8 cellular contexts compared by ENCODE assay signal in the genomic region with DNA sequence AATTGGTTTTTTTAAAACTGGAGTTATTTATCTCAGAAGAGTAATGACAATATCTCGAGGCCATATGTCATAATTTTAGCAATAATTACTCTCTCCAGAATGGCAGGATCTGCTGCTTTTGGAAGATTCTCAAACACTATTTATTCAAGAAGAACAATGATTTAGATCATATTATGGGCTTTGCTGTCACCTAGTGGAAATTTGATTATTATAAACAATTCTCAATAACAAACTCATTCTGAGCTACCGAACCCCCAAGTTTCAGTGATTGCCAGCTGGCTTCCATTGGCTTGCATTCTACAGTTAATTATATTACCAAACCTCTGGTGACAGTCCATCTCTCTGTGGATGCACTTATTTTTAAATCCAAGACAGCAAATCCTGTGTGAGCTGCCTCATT. TPM values are rescaled to one million over a fixed set of nuclear protein-coding genes. Genes with fewer than 3 reads are reported as not detected.
DNase-seq lines count a peak whose midpoint lies in the region; ATAC-seq, FAIRE-seq and TF ChIP-seq lines count a peak whose summit lies in the region.

No MANE protein-coding gene starts in this region.

- H3K27ac ChIP-seq in endothelial cell of umbilical vein (ENCODE audit: insufficient read depth, low read depth, low read length): no peak overlapping the region
- H3K27ac ChIP-seq in gastrocnemius medialis: no peak overlapping the region

- BruUV-seq in endothelial cell of umbilical vein (replicated peaks; lab: Mats Ljungman, UMichigan): no TSS peak

- H3K36me3 ChIP-seq in endothelial cell of umbilical vein (ENCODE audit: control insufficient read depth in 2 of 2, extremely low read depth in 1 of 2, insufficient read depth in 2 of 2, low read length in 2 of 2) (no peaks in the 10 kb centered on the region), gastrocnemius medialis (no peaks in the 10 kb centered on the region)

- H3K4me3 ChIP-seq in endothelial cell of umbilical vein (replicated peaks in 1 of 3; ENCODE audit: insufficient read depth in 1 of 3, low read depth in 1 of 3, low read length in 3 of 3): no peak overlapping the region
- no peak overlapping the region for H3K4me3 ChIP-seq in gastrocnemius medialis

- H3K27me3 ChIP-seq in endothelial cell of umbilical vein (ENCODE audit: control insufficient read depth in 2 of 2, insufficient read depth in 2 of 2, low read length in 2 of 2) (no peaks in the 10 kb centered on the region), gastrocnemius medialis (no peaks in the 10 kb centered on the region)

- CTCF ChIA-PET in endothelial cell of umbilical vein (lab: Charles Lee): interaction anchor here (0.7 to 4.5 kb wide), 18 partner anchors 9 to 289 kb away, joined by 3 to 136 read pairs (median 3); no protein-coding TSS in a partner anchor

- H3K9me3 ChIP-seq in endothelial cell of umbilical vein (replicated peaks; ENCODE audit: control insufficient read depth, insufficient read depth, low read length) (no peaks in the 10 kb centered on the region), gastrocnemius medialis (no peaks in the 10 kb centered on the region)

- no peak for FAIRE-seq in endothelial cell of umbilical vein (lab: Jason Lieb, UNC)

- no peak overlapping the region for H3K4me2 ChIP-seq in endothelial cell of umbilical vein (ENCODE audit: insufficient read depth, low read length)

- no peak for ATAC-seq in gastrocnemius medialis

- TF ChIP-seq CTCF in endothelial cell of umbilical vein (IDR thresholded peaks at IDR 0.05; ENCODE audit: extremely low read depth in 1 of 2, insufficient read depth in 1 of 2, low read depth in 1 of 2, low read length in 2 of 2) (no peak), gastrocnemius medialis (IDR thresholded peaks at IDR 0.05 in 4 of 5, conservative IDR thresholded peaks at IDR 0.05 in 1 of 5) (peak; percentile 14 to 42 (median 29))

- H3K79me2 ChIP-seq in endothelial cell of umbilical vein (ENCODE audit: control insufficient read depth, insufficient read depth, low read length): no peaks in the 10 kb centered on the region

- intact Hi-C loops in endothelial cell of umbilical vein (cut with micrococcal nuclease): loop anchor here (1.0 kb wide), 2 partner anchors 94 to 283 kb away; no protein-coding TSS in a partner anchor
- intact Hi-C loops in gastrocnemius medialis (cut with DNase I; ENCODE audit: low total_unique reads): no loop called here
- intact Hi-C loops in posterior cingulate gyrus (cut with DNase I): loop anchor here (5.0 kb wide), 1 partner anchor 283 kb away; no protein-coding TSS in a partner anchor

- H3K9me1 ChIP-seq in endothelial cell of umbilical vein (replicated peaks; ENCODE audit: control insufficient read depth, extremely low read depth, insufficient read depth, low read length): no peaks in the 10 kb centered on the region

- no peak for TF ChIP-seq POLR2A in endothelial cell of umbilical vein (IDR thresholded peaks at IDR 0.05; ENCODE audit: low read depth, low read length)
- no peak for TF ChIP-seq POLR2A in gastrocnemius medialis (IDR thresholded peaks at IDR 0.05)

- DNase-seq in NOMO-1 treated with DMSO at 0.1 percent for 48 hours (lab: John Stamatoyannopoulos, UW; ENCODE audit: unreplicated experiment) (peak; percentile 42), NOMO-1 treated with dmso at 0.1 percent for 144 hours (lab: John Stamatoyannopoulos, UW; ENCODE audit: unreplicated experiment) (no peak), NCI-H345 treated with DMSO at 0.1 percent for 48 hours (lab: John Stamatoyannopoulos, UW; ENCODE audit: unreplicated experiment) (peak; percentile 71), endothelial cell of umbilical vein (ENCODE audit: low read depth, low spot score) (peak; percentile 41), gastrocnemius medialis (no peak), COLO668 (lab: John Stamatoyannopoulos, UW; ENCODE audit: unreplicated experiment) (no peak), posterior cingulate gyrus (no peak)
- no peak for DNase-seq in activated naive CD4-positive, alpha-beta T cell treated with anti-CD3 and anti-CD28 coated beads, Interleukin-2, amount 50 U/mL, for 16 hours

- no peaks in the 10 kb centered on the region for H3K4me1 ChIP-seq in endothelial cell of umbilical vein (ENCODE audit: control insufficient read depth, extremely low read depth, insufficient read depth, low read length)
- H3K4me1 ChIP-seq in gastrocnemius medialis: no peaks in the 10 kb centered on the region

- no peak overlapping the region for H3K9ac ChIP-seq in endothelial cell of umbilical vein (replicated peaks; ENCODE audit: extremely low read depth, insufficient read depth, low read length)

- dilution Hi-C loops in endothelial cell of umbilical vein (cut with MboI; ENCODE audit: extremely low pct_ligation_motif_present, low sequenced_read_pairs): no loop called here

- H4K20me1 ChIP-seq in endothelial cell of umbilical vein (replicated peaks; ENCODE audit: control insufficient read depth, extremely low read depth, insufficient read depth, low read length): no peaks in the 10 kb centered on the region

- in situ Hi-C loops in gastrocnemius medialis (cut with MboI; ENCODE audit: low sequenced_read_pairs in 4 of 4): loop anchor here in 1 of 4 donors (10.0 kb wide), 1 partner anchor 291 kb away; no protein-coding TSS in a partner anchor

- POLR2A ChIA-PET in endothelial cell of umbilical vein (lab: Charles Lee): no interaction called here

- no peak overlapping the region for H2AFZ ChIP-seq in endothelial cell of umbilical vein (ENCODE audit: low read depth, low read length)

TF ChIP-seq in endothelial cell of umbilical vein, 7 proteins besides CTCF, POLR2A, EP300 and RAD21:
- TF ChIP-seq, protein P1, sequence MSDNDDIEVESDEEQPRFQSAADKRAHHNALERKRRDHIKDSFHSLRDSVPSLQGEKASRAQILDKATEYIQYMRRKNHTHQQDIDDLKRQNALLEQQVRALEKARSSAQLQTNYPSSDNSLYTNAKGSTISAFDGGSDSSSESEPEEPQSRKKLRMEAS (IDR thresholded peaks at IDR 0.05; ENCODE audit: insufficient read depth, insufficient read length): no peak
- TF ChIP-seq MYC (IDR thresholded peaks at IDR 0.05; ENCODE audit: low read depth, low read length): no peak
- TF ChIP-seq GATA2 (IDR thresholded peaks at IDR 0.05; ENCODE audit: insufficient read depth, insufficient read length, low read depth, low read length): no peak
- no peak for TF ChIP-seq FOS (IDR thresholded peaks at IDR 0.05; ENCODE audit: borderline replicate concordance, insufficient read depth, low read length)
- TF ChIP-seq JUN (IDR thresholded peaks at IDR 0.05; ENCODE audit: borderline replicate concordance, insufficient read depth, insufficient read length, low read depth): no peak
- no peak for TF ChIP-seq EZH2 (IDR thresholded peaks at IDR 0.05; ENCODE audit: borderline replicate concordance, low read depth, low read length, severe bottlenecking)
- TF ChIP-seq POLR2AphosphoS5 (IDR thresholded peaks at IDR 0.05; ENCODE audit: insufficient read depth, low read depth, low read length): no peak

RNA-seq across cellular contexts. Expression of gene SLC36A4, which starts 27.9 kb away (rescaled TPM):
- total RNA-seq in endothelial cell of umbilical vein (16.8 and 21.7 TPM in 2 replicates), gastrocnemius medialis (1 to 10 TPM; 1.5 to 3.4 (median 2.4) TPM)
- polyA plus RNA-seq in endothelial cell of umbilical vein: 3.9 and 8.5 TPM in 2 replicates
- 5.8 and 5.9 TPM in 2 replicates for polyA plus RNA-seq in endothelial cell of umbilical vein (2011; cell fraction: cytosol; rRNA removed)
- 7.8 and 9.0 TPM in 2 replicates for polyA plus RNA-seq in endothelial cell of umbilical vein (2011; cell fraction: nucleus; rRNA removed)
- polyA plus RNA-seq in endothelial cell of umbilical vein (2012): 13.1 and 14.0 TPM in 2 replicates
- 10.3 and 16.6 TPM in 2 replicates for polyA minus RNA-seq in endothelial cell of umbilical vein
- 21.4 TPM for polyA minus RNA-seq in endothelial cell of umbilical vein (2011; cell fraction: cytosol; rRNA and poly(A)+ RNA removed)
- polyA minus RNA-seq in endothelial cell of umbilical vein (2011; cell fraction: nucleus; rRNA and poly(A)+ RNA removed): 21.5 and 32.6 TPM in 2 replicates

Comparison
In these comparisons a context has a peak if more than half of its experiments do, and no peak if none do; other contexts are left out.
1. DNase-seq: peak in NOMO-1 treated with DMSO at 0.1 percent for 48 hours (single experiment), NCI-H345 treated with DMSO at 0.1 percent for 48 hours (single experiment) and endothelial cell of umbilical vein (single experiment); none in NOMO-1 treated with dmso at 0.1 percent for 144 hours (single experiment), gastrocnemius medialis (0 of 2), COLO668 (single experiment), activated naive CD4-positive, alpha-beta T cell treated with anti-CD3 and anti-CD28 coated beads, Interleukin-2, amount 50 U/mL, for 16 hours (single experiment) and posterior cingulate gyrus (0 of 10).
2. CTCF ChIP-seq: peak in gastrocnemius medialis (5 of 5); none in endothelial cell of umbilical vein (0 of 2).